Comparison of ENCODE assay signal across 9 cellular contexts in genomic region chr2:12819098-12819465, GRCh38.
A peak's percentile ranks its signal among the peaks of the same experiment; 100 is the strongest.
DNase-seq lines count a peak whose midpoint lies in the region; ATAC-seq, FAIRE-seq and TF ChIP-seq lines count a peak whose summit lies in the region.
"Had no signal": no experiment of that assay in that cellular context is flagged by ENCODE, and none has a peak within 500 bp of the region (broad histone marks: within the 10 kb centered on the region; RNA-seq: fewer than 3 reads in every experiment).

No MANE protein-coding gene starts in this region.

- ATAC-seq in HG03196 (IDR thresholded peaks at IDR 0.05; ENCODE audit: unreplicated experiment), result no peak

- peaks cover 24% of the 10 kb centered on the region for H3K4me1 Mint-ChIP-seq in astrocyte (ENCODE audit: low read depth, unreplicated experiment)

- peak; percentile 100 for FAIRE-seq in astrocyte (lab: Jason Lieb, UNC)

- H3K4me3 Mint-ChIP-seq in astrocyte (ENCODE audit: unreplicated experiment), result no peak overlapping the region

- no peaks in the 10 kb centered on the region for H3K27me3 Mint-ChIP-seq in astrocyte (ENCODE audit: low read depth, unreplicated experiment)

- H3K79me2 ChIP-seq in astrocyte (ENCODE audit: insufficient read depth, low read length), result no peaks in the 10 kb centered on the region

- H3K27me3 ChIP-seq in astrocyte (ENCODE audit: insufficient read depth, low read length) (no peaks in the 10 kb centered on the region), subcutaneous abdominal adipose tissue (ENCODE audit: control insufficient read depth in 5 of 5, insufficient read depth in 4 of 5, low read length in 5 of 5) (no peaks in the 10 kb centered on the region)

- H3K27ac Mint-ChIP-seq in astrocyte (ENCODE audit: unreplicated experiment), result peak overlapping the region; percentile 96

- H3K4me3 ChIP-seq in astrocyte (ENCODE audit: insufficient read depth, low read depth, low read length) (no peak overlapping the region), subcutaneous abdominal adipose tissue (ENCODE audit: low read depth in 1 of 5, low read length in 5 of 5) (no peak overlapping the region)

- H3K9me3 Mint-ChIP-seq in astrocyte (ENCODE audit: unreplicated experiment), result peaks cover 5% of the 10 kb centered on the region

- H3K4me2 ChIP-seq in astrocyte (ENCODE audit: low read length), result peak overlapping the region; percentile 68

- DNase-seq in HPDE6-E6E7 (ENCODE audit: extremely low spot score) (peak; percentile 47), astrocyte (ENCODE audit: low read depth) (peak; percentile 100), islet precursor cell (peak; percentile 89), NCI-H2227 treated with DMSO at 0.1 percent for 48 hours (lab: John Stamatoyannopoulos, UW) (no peak), DMS53 (lab: John Stamatoyannopoulos, UW) (no peak)
- DNase-seq in stimulated activated CD4-positive, alpha-beta T cell treated with anti-CD3 and anti-CD28 coated beads, Interleukin-15, amount 100 ng/mL, for 24 hours, result no peak
- DNase-seq: SHP77 had no signal

- peaks cover 23% of the 10 kb centered on the region for H3K4me1 ChIP-seq in astrocyte (ENCODE audit: insufficient read depth, low read length)
- H3K4me1 ChIP-seq in subcutaneous abdominal adipose tissue (ENCODE audit: control insufficient read depth in 5 of 5, insufficient read depth in 5 of 5, low read length in 5 of 5), result peaks cover 9 to 27% (median 17%) of the 10 kb centered on the region in 5 donors

- no peaks in the 10 kb centered on the region for H4K20me1 ChIP-seq in astrocyte (ENCODE audit: insufficient read depth, low read length)

- no peak for TF ChIP-seq CTCF in astrocyte (IDR thresholded peaks at IDR 0.05; ENCODE audit: insufficient read depth, low read depth, low read length)

- H3K27ac ChIP-seq in astrocyte (ENCODE audit: low read depth, low read length) (peak overlapping the region; percentile 90), subcutaneous abdominal adipose tissue (ENCODE audit: low read depth, low read length) (peak overlapping the region; percentile 74)

- H3K36me3 ChIP-seq in astrocyte (ENCODE audit: insufficient read depth, low read length) (no peaks in the 10 kb centered on the region), subcutaneous abdominal adipose tissue (ENCODE audit: control insufficient read depth in 5 of 5, insufficient read depth in 5 of 5, low read length in 5 of 5) (no peaks in the 10 kb centered on the region)

- peak overlapping the region; percentile 4 for H2AFZ ChIP-seq in astrocyte (ENCODE audit: low read depth, low read length)

- H3K9ac ChIP-seq in astrocyte (ENCODE audit: low read length), result peak overlapping the region; percentile 63
- H3K9ac ChIP-seq in subcutaneous abdominal adipose tissue (ENCODE audit: low read length in 5 of 5), result peak overlapping the region in 2 of 5 donors; percentile 53 to 82

- no peaks in the 10 kb centered on the region for H3K36me3 Mint-ChIP-seq in astrocyte (ENCODE audit: low read depth, unreplicated experiment)

- no peaks in the 10 kb centered on the region for H3K9me3 ChIP-seq in astrocyte (ENCODE audit: insufficient read depth, low read depth, low read length)
- H3K9me3 ChIP-seq in subcutaneous abdominal adipose tissue (ENCODE audit: control insufficient read depth in 5 of 5, low read length in 5 of 5), result no peaks in the 10 kb centered on the region

Comparison
In these comparisons a context has a peak if more than half of its experiments do, and no peak if none do; other contexts are left out.
1. DNase-seq: peak in HPDE6-E6E7 (single experiment), astrocyte (single experiment) and islet precursor cell (single experiment); none in stimulated activated CD4-positive, alpha-beta T cell treated with anti-CD3 and anti-CD28 coated beads, Interleukin-15, amount 100 ng/mL, for 24 hours (single experiment), NCI-H2227 treated with DMSO at 0.1 percent for 48 hours (single experiment) and DMS53 (single experiment).